ENCODE assay signal across 11 cellular contexts in the genomic region with DNA sequence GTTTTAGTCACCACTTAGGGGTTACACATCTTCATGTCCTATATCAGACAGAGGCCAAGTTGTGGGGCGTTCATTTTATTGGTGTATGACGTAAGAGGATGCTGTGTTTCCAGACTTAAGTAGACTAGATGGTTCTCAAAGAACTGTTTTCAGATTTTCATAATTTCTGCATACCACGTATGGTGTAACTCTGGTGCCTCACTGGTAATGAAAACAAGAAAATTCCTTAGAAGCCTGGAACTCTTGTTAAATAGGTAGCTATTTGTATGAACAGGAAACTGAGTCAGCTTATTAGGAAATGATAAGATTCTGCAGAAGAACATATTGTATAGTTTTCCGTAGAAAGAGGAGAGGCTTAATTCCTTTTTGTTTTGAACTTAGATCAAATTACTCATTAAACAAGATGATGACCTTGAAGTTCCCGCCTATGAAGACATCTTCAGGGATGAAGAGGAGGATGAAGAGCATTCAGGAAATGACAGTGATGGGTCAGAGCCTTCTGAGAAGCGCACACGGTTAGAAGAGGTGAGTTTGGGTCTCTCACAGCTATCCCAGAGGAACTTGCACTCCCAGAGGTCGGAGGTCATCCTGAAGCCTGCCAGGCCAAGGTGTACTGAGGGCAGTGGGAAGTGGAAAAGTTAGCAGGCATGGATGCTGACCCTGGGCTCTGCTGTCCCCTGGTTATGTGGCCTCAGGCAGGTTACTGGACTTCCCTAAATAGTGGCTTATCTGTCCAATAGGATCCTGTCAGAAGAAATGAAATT. TPM values are rescaled to one million over a fixed set of nuclear protein-coding genes. Genes with fewer than 3 reads are reported as not detected.
DNase-seq lines count a peak whose midpoint lies in the region; ATAC-seq, FAIRE-seq and TF ChIP-seq lines count a peak whose summit lies in the region.
"Had no signal": no experiment of that assay in that cellular context is flagged by ENCODE, and none has a peak within 500 bp of the region (broad histone marks: within the 10 kb centered on the region; RNA-seq: fewer than 3 reads in every experiment).

No MANE protein-coding gene starts in this region.

- H3K36me3 ChIP-seq in BJ (ENCODE audit: control insufficient read depth, insufficient read depth, low read length): no peaks in the 10 kb centered on the region

- no peak for TF ChIP-seq CTCF in BJ (IDR thresholded peaks at IDR 0.05; ENCODE audit: insufficient read depth, low read depth, low read length)

- peak; percentile 86 for DNase-seq in BJ (ENCODE audit: low read depth)
- DNase-seq in HT1080 (ENCODE audit: low read depth): peak; percentile 5
- peak; percentile 65 for DNase-seq in fibroblast of gingiva (ENCODE audit: low read depth)
- no peak for DNase-seq in GM19239 (ENCODE audit: insufficient read length, low spot score)
- DNase-seq in RPMI8226: no peak
- DNase-seq: activated gamma-delta T cell treated with Interleukin-2 at 50 U/mL for 16 hours; caudate nucleus; CD8-positive, alpha-beta T cell had no signal

- no peak overlapping the region for H3K4me3 ChIP-seq in BJ (ENCODE audit: low read depth, low read length)

- no peak for ATAC-seq in HG03378 (IDR thresholded peaks at IDR 0.05; ENCODE audit: unreplicated experiment)
- ATAC-seq: CD8-positive, alpha-beta T cell had no signal

- no peak for FAIRE-seq in GM19239 (lab: Jason Lieb, UNC)
- FAIRE-seq: endometrium, HTR-8/SVneo had no signal

- CTCF ChIA-PET in BJ (lab: Yijun Ruan, JAX): interaction anchor here (0.8 to 2.4 kb wide), 2 partner anchors 102 to 146 kb away, joined by 3 to 8 read pairs; no protein-coding TSS in a partner anchor

- POLR2A ChIA-PET in BJ (lab: Charles Lee): no interaction called here

- H3K27me3 ChIP-seq in BJ (ENCODE audit: control insufficient read depth, insufficient read depth, low read length): no peaks in the 10 kb centered on the region

RNA-seq across cellular contexts. Expression of a gene that starts 3.9 kb away (rescaled TPM):
- 12.9 and 13.8 TPM in 2 replicates for polyA plus RNA-seq in BJ (2011; rRNA removed)
- 8.1 and 12.1 TPM in 2 replicates for polyA minus RNA-seq in BJ (2011; rRNA and poly(A)+ RNA removed)
- 56.6 and 59.7 TPM in 2 replicates for total RNA-seq in HT1080 (2014; rRNA removed; shearing (Covaris generic))
- polyA plus RNA-seq in HT1080 (2015; cell fraction: cytosol; rRNA removed): 39.8 and 46.2 TPM in 2 replicates
- 51.6 and 61.3 TPM in 2 replicates for polyA plus RNA-seq in HT1080 (2015; cell fraction: nucleus; rRNA removed)

RNA-seq across cellular contexts. Expression of a gene that starts 4.7 kb away (rescaled TPM):
- 129 and 135 TPM in 2 replicates for polyA plus RNA-seq in BJ (2011; rRNA removed)
- 58.0 and 133 TPM in 2 replicates for polyA minus RNA-seq in BJ (2011; rRNA and poly(A)+ RNA removed)
- total RNA-seq in HT1080 (2014; rRNA removed; shearing (Covaris generic)): 94.0 and 115 TPM in 2 replicates
- 52.7 and 70.3 TPM in 2 replicates for polyA plus RNA-seq in HT1080 (2015; cell fraction: cytosol; rRNA removed)
- polyA plus RNA-seq in HT1080 (2015; cell fraction: nucleus; rRNA removed): 61.7 and 63.6 TPM in 2 replicates

RNA-seq across cellular contexts. Expression of a gene that starts 36.2 kb away (rescaled TPM):
- 14.9 and 16.3 TPM in 2 replicates for polyA plus RNA-seq in BJ (2011; rRNA removed)
- 10.2 and 14.1 TPM in 2 replicates for polyA minus RNA-seq in BJ (2011; rRNA and poly(A)+ RNA removed)
- 35.9 and 45.7 TPM in 2 replicates for total RNA-seq in HT1080 (2014; rRNA removed; shearing (Covaris generic))
- polyA plus RNA-seq in HT1080 (2015; cell fraction: cytosol; rRNA removed): 34.6 and 39.9 TPM in 2 replicates
- polyA plus RNA-seq in HT1080 (2015; cell fraction: nucleus; rRNA removed): 14.0 and 14.8 TPM in 2 replicates

RNA-seq across cellular contexts. Expression of a gene that starts 40.5 kb away (rescaled TPM):
- polyA plus RNA-seq in BJ (2011; rRNA removed): 0.05 TPM in 1 of 2 replicates, not detected in the other
- not detected in 2 replicates for polyA minus RNA-seq in BJ (2011; rRNA and poly(A)+ RNA removed)
- total RNA-seq in HT1080 (2014; rRNA removed; shearing (Covaris generic)): not detected in 2 replicates
- not detected in 2 replicates for polyA plus RNA-seq in HT1080 (2015; cell fraction: cytosol; rRNA removed)
- not detected in 2 replicates for polyA plus RNA-seq in HT1080 (2015; cell fraction: nucleus; rRNA removed)
- total RNA-seq: CD8-positive, alpha-beta T cell had no signal

RNA-seq across cellular contexts. Expression of a gene that starts 51.3 kb away (rescaled TPM):
- 35.5 and 43.5 TPM in 2 replicates for polyA plus RNA-seq in BJ (2011; rRNA removed)
- 6.5 and 9.1 TPM in 2 replicates for polyA minus RNA-seq in BJ (2011; rRNA and poly(A)+ RNA removed)
- 47.3 and 63.5 TPM in 2 replicates for total RNA-seq in HT1080 (2014; rRNA removed; shearing (Covaris generic))
- 41.9 and 49.5 TPM in 2 replicates for polyA plus RNA-seq in HT1080 (2015; cell fraction: cytosol; rRNA removed)
- 21.3 and 24.9 TPM in 2 replicates for polyA plus RNA-seq in HT1080 (2015; cell fraction: nucleus; rRNA removed)

Comparison
In these comparisons a context has a peak if more than half of its experiments do, and no peak if none do; other contexts are left out.
1. DNase-seq: peak in BJ (single experiment), HT1080 (single experiment) and fibroblast of gingiva (single experiment); none in GM19239 (single experiment) and RPMI8226 (single experiment).